ENCODE assay signal across 1 cellular context in genomic region chr9:127346584-127346983, GRCh38.
TF ChIP-seq lines count a peak whose summit lies in the region.

No MANE protein-coding gene starts in this region.

TF ChIP-seq in endothelial cell of umbilical vein, 7 proteins besides CTCF, POLR2A, EP300 and RAD21 (continued from another document):
- TF ChIP-seq MYC (IDR thresholded peaks at IDR 0.05; ENCODE audit: low read depth, low read length) (no peak), POLR2AphosphoS5 (IDR thresholded peaks at IDR 0.05; ENCODE audit: insufficient read depth, low read depth, low read length) (no peak), JUN (IDR thresholded peaks at IDR 0.05; ENCODE audit: borderline replicate concordance, insufficient read depth, insufficient read length, low read depth) (no peak), GATA2 (IDR thresholded peaks at IDR 0.05; ENCODE audit: insufficient read depth, insufficient read length, low read depth, low read length) (no peak), EZH2 (IDR thresholded peaks at IDR 0.05; ENCODE audit: borderline replicate concordance, low read depth, low read length, severe bottlenecking) (no peak)
- TF ChIP-seq, protein P1, sequence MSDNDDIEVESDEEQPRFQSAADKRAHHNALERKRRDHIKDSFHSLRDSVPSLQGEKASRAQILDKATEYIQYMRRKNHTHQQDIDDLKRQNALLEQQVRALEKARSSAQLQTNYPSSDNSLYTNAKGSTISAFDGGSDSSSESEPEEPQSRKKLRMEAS (IDR thresholded peaks at IDR 0.05; ENCODE audit: insufficient read depth, insufficient read length), result no peak
